Comparison of ENCODE assay signal across 18 cellular contexts in genomic region chr2:44126106-44126797, GRCh38. TPM values are rescaled to one million over a fixed set of nuclear protein-coding genes. Genes with fewer than 3 reads are reported as not detected.
DNase-seq lines count a peak whose midpoint lies in the region; ATAC-seq and TF ChIP-seq lines count a peak whose summit lies in the region.
"Had no signal": no experiment of that assay in that cellular context is flagged by ENCODE, and none has a peak within 500 bp of the region (broad histone marks: within the 10 kb centered on the region; RNA-seq: fewer than 3 reads in every experiment).

No MANE protein-coding gene starts in this region.

- H3K4me3 ChIP-seq in HUES64 (ENCODE audit: low read length) (no peak overlapping the region), adrenal gland (no peak overlapping the region)
- H3K4me3 ChIP-seq: pancreas had no signal

- peaks cover 28% of the 10 kb centered on the region for H3K4me1 ChIP-seq in HUES64 (ENCODE audit: insufficient read depth, low read length)
- peaks cover 0 to 13% of the 10 kb centered on the region in 2 donors for H3K4me1 ChIP-seq in adrenal gland (replicated peaks in 1 of 2)
- H3K4me1 ChIP-seq: BE2C, pancreas had no signal

- H3K9me3 ChIP-seq in HUES64 (ENCODE audit: insufficient read depth, low read depth, low read length), result no peaks in the 10 kb centered on the region
- no peaks in the 10 kb centered on the region for H3K9me3 ChIP-seq in adrenal gland (replicated peaks in 1 of 3)
- H3K9me3 ChIP-seq: BE2C, pancreas had no signal

- TF ChIP-seq CTCF in adrenal gland (IDR thresholded peaks at IDR 0.05), result no peak

- TF ChIP-seq POLR2A in adrenal gland (IDR thresholded peaks at IDR 0.05), result no peak

- in situ Hi-C loops in ACHN (cut with HindIII; ENCODE audit: low pct_ligation_motif_present, low pct_unique_long_range_greater_than_20kb, low sequenced_read_pairs), result no loop called here

- no peak for ATAC-seq in HG03469 (IDR thresholded peaks at IDR 0.05; ENCODE audit: unreplicated experiment)

- intact Hi-C loops in adrenal gland (cut with DNase I), result no loop called here

- 89% methylated on average over 5 of the region's 5 CpGs for WGBS in HUES64
- 37 to 54% (median 41%) methylated on average over 5 of the region's 5 CpGs for WGBS in adrenal gland, 4 donors

- no peaks in the 10 kb centered on the region for H3K36me3 ChIP-seq in HUES64 (ENCODE audit: insufficient read depth, low read length)
- H3K36me3 ChIP-seq in adrenal gland (replicated peaks in 1 of 2), result no peaks in the 10 kb centered on the region
- H3K36me3 ChIP-seq: BE2C, pancreas had no signal

- peak; percentile 47 for DNase-seq in ACHN
- DNase-seq in SW480 (ENCODE audit: low spot score), result peak; percentile 42
- peak; percentile 5 for DNase-seq in left kidney (ENCODE audit: low read depth, low spot score)
- no peak for DNase-seq in adrenal gland
- no peak for DNase-seq in stimulated activated CD4-positive, alpha-beta T cell treated with anti-CD3 and anti-CD28 coated beads, Interleukin-4, amount 100 ng/mL, for 4 hours
- no peak for DNase-seq in Kasumi-1 (lab: John Stamatoyannopoulos, UW)
- DNase-seq: activated CD4-positive, alpha-beta T cell treated with anti-CD3 and anti-CD28 coated beads, Interleukin-2, amount 50 U/mL, for 48 hours; activated effector memory CD4-positive, alpha-beta T cell treated with anti-CD3 and anti-CD28 coated beads, Interleukin-2, amount 50 U/mL, for 16 hours; BE2C; effector CD4-positive, alpha-beta T cell; NCI-H187 treated with DMSO at 0.1 percent for 48 hours; NCI-H774; SHP77; stimulated activated CD4-positive, alpha-beta T cell treated with anti-CD3 and anti-CD28 coated beads, Interleukin-15, amount 100 ng/mL, for 24 hours; T-helper 9 cell had no signal

- H3K27me3 ChIP-seq in HUES64 (ENCODE audit: insufficient read depth, low read length) (no peaks in the 10 kb centered on the region), adrenal gland (no peaks in the 10 kb centered on the region)
- H3K27me3 ChIP-seq: BE2C, pancreas had no signal

- no peak overlapping the region for H3K9ac ChIP-seq in HUES64 (ENCODE audit: low read depth, low read length)

- H3K27ac ChIP-seq in HUES64 (ENCODE audit: low read depth, low read length) (peak overlapping the region; percentile 60; the same call in 1 of the 2 replicates), adrenal gland (no peak overlapping the region)
- H3K27ac ChIP-seq: pancreas had no signal

RNA-seq across cellular contexts. Expression of gene PPM1B, which starts 42.4 kb away (rescaled TPM):
- polyA plus RNA-seq in HUES64 (2013, experiment 1 of 2), result 68.0 TPM
- 63.3 TPM for polyA plus RNA-seq in HUES64 (2013, experiment 2 of 2)
- 10 to 100 TPM; 12.5 to 44.9 (median 35.1) TPM for total RNA-seq in adrenal gland
- polyA plus RNA-seq in adrenal gland, result 10 to 100 TPM; 12.2 to 36.4 (median 13.4) TPM

Comparison
In these comparisons a context has a peak if more than half of its experiments do, and no peak if none do; other contexts are left out.
1. DNase-seq: peak in ACHN (single experiment), SW480 (single experiment) and left kidney (single experiment); none in adrenal gland (0 of 7), stimulated activated CD4-positive, alpha-beta T cell treated with anti-CD3 and anti-CD28 coated beads, Interleukin-4, amount 100 ng/mL, for 4 hours (0 of 2) and Kasumi-1 (0 of 2).